In genomic region chr9:68416891-68417570, GRCh38 we compare ENCODE assay signal across 9 cellular contexts.
DNase-seq lines count a peak whose midpoint lies in the region; ATAC-seq, FAIRE-seq and TF ChIP-seq lines count a peak whose summit lies in the region.
"Had no signal": no experiment of that assay in that cellular context is flagged by ENCODE, and none has a peak within 500 bp of the region (broad histone marks: within the 10 kb centered on the region; RNA-seq: fewer than 3 reads in every experiment).

No MANE protein-coding gene starts in this region.

- no peak for FAIRE-seq in urothelium cell line (lab: Jason Lieb, UNC)

- no peaks in the 10 kb centered on the region for H3K79me2 ChIP-seq in PC-3 (ENCODE audit: low read length)
- H3K79me2 ChIP-seq in hepatocyte: no peaks in the 10 kb centered on the region

- no peaks in the 10 kb centered on the region for H4K20me1 ChIP-seq in PC-3 (ENCODE audit: low read length)
- H4K20me1 ChIP-seq in hepatocyte (ENCODE audit: insufficient read depth, poor library complexity, severe bottlenecking): no peaks in the 10 kb centered on the region

- H3K36me3 ChIP-seq in BE2C (no peaks in the 10 kb centered on the region), PC-3 (ENCODE audit: low read depth, low read length) (peaks cover 7% of the 10 kb centered on the region), hepatocyte (replicated peaks; ENCODE audit: insufficient read depth, low read depth) (no peaks in the 10 kb centered on the region)

- no peak overlapping the region for H3K9ac ChIP-seq in PC-3 (ENCODE audit: low read length)

- H2AFZ ChIP-seq in PC-3 (ENCODE audit: low read length) (no peak overlapping the region), hepatocyte (no peak overlapping the region)

- POLR2A ChIA-PET in PC-3 (lab: Charles Lee; ENCODE audit: unreplicated experiment): no interaction called here

- H3K9me3 ChIP-seq in BE2C (no peaks in the 10 kb centered on the region), PC-3 (ENCODE audit: low read length) (no peaks in the 10 kb centered on the region), hepatocyte (ENCODE audit: low read depth) (no peaks in the 10 kb centered on the region)

- no peak for DNase-seq in BE2C
- peak; percentile 49 for DNase-seq in PC-3
- DNase-seq in hepatocyte (ENCODE audit: low spot score): no peak
- DNase-seq in hippocampal formation (lab: John Stamatoyannopoulos, UW): no peak
- DNase-seq in urothelium cell line (ENCODE audit: low spot score): no peak
- DNase-seq in NCI-H1436 treated with DMSO at 0.1 percent for 48 hours (lab: John Stamatoyannopoulos, UW): no peak
- no peak for DNase-seq in DMS153 (lab: John Stamatoyannopoulos, UW)
- DNase-seq: activated gamma-delta T cell treated with Interleukin-2 at 50 U/mL for 16 hours had no signal

- 54% methylated on average over 8 of the region's 8 CpGs for WGBS in hepatocyte (ENCODE audit: low lambda C conversion rate, missing lambda C conversion rate)

- H3K27ac ChIP-seq in PC-3 (ENCODE audit: low read length): no peak overlapping the region
- H3K27ac ChIP-seq in hepatocyte: no peak overlapping the region

- intact Hi-C loops in PC-3 (cut with micrococcal nuclease): no loop called here

- TF ChIP-seq CTCF in BE2C (IDR thresholded peaks at IDR 0.05; ENCODE audit: low read depth, low read length) (peak; percentile 31), GM12874 (IDR thresholded peaks at IDR 0.05; ENCODE audit: insufficient read depth, low read depth, low read length) (peak; percentile 57), PC-3 (conservative IDR thresholded peaks at IDR 0.05; ENCODE audit: low read depth, low read length) (peak; percentile 58), hepatocyte (IDR thresholded peaks at IDR 0.05; ENCODE audit: poor library complexity) (peak; percentile 3)

- H3K4me2 ChIP-seq in PC-3 (ENCODE audit: low read length): no peak overlapping the region
- H3K4me2 ChIP-seq in hepatocyte: no peak overlapping the region

- H3K4me1 ChIP-seq in BE2C: no peaks in the 10 kb centered on the region
- no peaks in the 10 kb centered on the region for H3K4me1 ChIP-seq in PC-3 (ENCODE audit: insufficient read depth, low read length)
- no peaks in the 10 kb centered on the region for H3K4me1 ChIP-seq in hepatocyte (ENCODE audit: insufficient read depth)

- CTCF ChIA-PET in PC-3 (lab: Charles Lee): interaction anchor here (0.5 kb wide), 1 partner anchor 153 kb away, joined by 3 read pairs; no protein-coding TSS in a partner anchor

- H3K27me3 ChIP-seq in BE2C: no peaks in the 10 kb centered on the region
- H3K27me3 ChIP-seq in PC-3 (ENCODE audit: low read length): no peaks in the 10 kb centered on the region
- H3K27me3 ChIP-seq in hepatocyte: no peaks in the 10 kb centered on the region

- BruUV-seq in PC-3 (replicated peaks; lab: Mats Ljungman, UMichigan): no TSS peak

- no peaks in the 10 kb centered on the region for H3F3A ChIP-seq in PC-3 (ENCODE audit: low read length, unreplicated experiment)

- no peak overlapping the region for H3K4me3 ChIP-seq in BE2C (ENCODE audit: low read depth, low read length)
- no peak overlapping the region for H3K4me3 ChIP-seq in PC-3 (ENCODE audit: low read length)
- H3K4me3 ChIP-seq in hepatocyte: no peak overlapping the region

- H3K9me2 ChIP-seq in PC-3 (replicated peaks; ENCODE audit: low read length): no peaks in the 10 kb centered on the region
- H3K9me2 ChIP-seq in hepatocyte (replicated peaks; ENCODE audit: insufficient read depth): no peaks in the 10 kb centered on the region

- no peak for ATAC-seq in PC-3

Comparison
In these comparisons a context has a peak if more than half of its experiments do, and no peak if none do; other contexts are left out.
1. CTCF ChIP-seq: peak in every context shown above with its lines; median percentile 58 in PC-3; 57 in GM12874; 31 in BE2C; 3 in hepatocyte.